Comparison of ENCODE assay signal across 12 cellular contexts in the genomic region with DNA sequence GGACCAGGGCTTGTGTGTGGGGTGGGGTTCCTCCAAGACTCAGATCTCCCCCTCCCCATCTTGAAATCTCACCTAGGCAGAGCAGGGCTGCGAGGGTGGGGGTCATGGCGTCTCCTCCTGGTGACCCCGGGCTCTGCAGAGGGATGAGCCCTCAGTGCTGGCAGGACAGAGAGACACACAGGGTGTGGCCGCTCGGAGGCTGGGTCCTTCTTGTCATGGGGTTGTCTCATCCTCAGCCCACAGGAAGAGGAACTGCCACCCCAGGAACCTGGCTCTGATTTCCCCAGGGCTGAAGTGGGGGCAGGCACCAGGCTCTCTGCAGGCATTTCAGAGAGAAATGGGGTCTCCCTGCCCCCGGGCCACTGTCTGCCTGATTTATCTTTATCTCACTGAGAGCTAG. TPM values are rescaled to one million over a fixed set of nuclear protein-coding genes. Genes with fewer than 3 reads are reported as not detected.
DNase-seq lines count a peak whose midpoint lies in the region; ATAC-seq and TF ChIP-seq lines count a peak whose summit lies in the region.
"Not testable (repeated sequence)": the region's sequence is repeated elsewhere in the genome, so short reads cannot be mapped to it uniquely, and the experiment has no call there.
"Had no signal": no experiment of that assay in that cellular context is flagged by ENCODE, and none has a peak within 500 bp of the region (broad histone marks: within the 10 kb centered on the region; RNA-seq: fewer than 3 reads in every experiment).

A gene (minus strand): TSS at position 145 of the 400 bp plus-strand sequence.

- not testable (repeated sequence) for H3K4me3 Mint-ChIP-seq in activated T-helper 17 cell treated with anti-CD3 and anti-CD28 coated beads, Interleukin-2, amount 50 U/mL, for 72 hours

- H3K4me3 ChIP-seq in BLaER1 treated with 17β-estradiol and CSF1 and Interleukin-3, amounts not matched to agents 10 nM and 100 nM: peak within 1 kb of the TSS in 6 of 10 experiments; percentile 34 to 62 (median 55); a peak in 11 of 20 replicates
- peak within 1 kb of the TSS in 1 of 4 donors; percentile 19 for H3K4me3 ChIP-seq in upper lobe of left lung

- H3K27me3 ChIP-seq in BLaER1 treated with 17β-estradiol and CSF1 and Interleukin-3, amounts not matched to agents 10 nM and 100 nM; upper lobe of left lung: not testable (repeated sequence)

- 51% methylated on average over 6 of the region's 6 CpGs; no CpG with 5 or more reads in 1 of the 2 donors for whole genome bisulfite sequencing in upper lobe of left lung, 2 donors

- intact Hi-C loops in Right ventricle myocardium superior (cut with DNase I); sciatic nerve (cut with DNase I): not testable (repeated sequence)

- H3K27ac Mint-ChIP-seq in activated T-helper 17 cell treated with anti-CD3 and anti-CD28 coated beads, Interleukin-2, amount 50 U/mL, for 72 hours: not testable (repeated sequence)

- not testable (repeated sequence) for H4K20me1 ChIP-seq in BLaER1 treated with 17β-estradiol and CSF1 and Interleukin-3, amounts not matched to agents 10 nM and 100 nM

- H3K27ac ChIP-seq in BLaER1 treated with 17β-estradiol and CSF1 and Interleukin-3, amounts not matched to agents 10 nM and 100 nM: peak within 1 kb of the TSS; percentile 18 to 80 (median 57); a peak in 18 of 22 replicates
- peak within 1 kb of the TSS in 1 of 4 donors; percentile 67 for H3K27ac ChIP-seq in upper lobe of left lung

- peak within 1 kb of the TSS; percentile 66 to 97 (median 90) for H3K4me2 ChIP-seq in BLaER1 treated with 17β-estradiol and CSF1 and Interleukin-3, amounts not matched to agents 10 nM and 100 nM

- H3K4me1 Mint-ChIP-seq in activated T-helper 17 cell treated with anti-CD3 and anti-CD28 coated beads, Interleukin-2, amount 50 U/mL, for 72 hours: not testable (repeated sequence)

- DNase-seq in NOMO-1 treated with DMSO at 0.1 percent for 48 hours (lab: John Stamatoyannopoulos, UW; ENCODE audit: unreplicated experiment) (peak; percentile 41), left lobe of liver (ENCODE audit: low spot score) (peak; percentile 45), mesenteric fat pad (ENCODE audit: low spot score) (peak; percentile 88), sciatic nerve (ENCODE audit: low spot score) (peak; percentile 61), upper lobe of left lung (peak in 1 of 2 donors; percentile 60)
- DNase-seq in Right ventricle myocardium superior: not testable (repeated sequence)

- H3K9me3 ChIP-seq in BLaER1 treated with 17β-estradiol and CSF1 and Interleukin-3, amounts not matched to agents 10 nM and 100 nM (replicated peaks in 1 of 11); upper lobe of left lung: not testable (repeated sequence)

- TF ChIP-seq EP300 in upper lobe of left lung (IDR thresholded peaks at IDR 0.05): not testable (repeated sequence)

- ATAC-seq in activated T-helper 17 cell treated with anti-CD3 and anti-CD28 coated beads, Interleukin-2, amount 50 U/mL, for 72 hours (replicated peaks): peak; percentile 29
- ATAC-seq in Right ventricle myocardium superior (ENCODE audit: poor library complexity) (peak; percentile 69), left lobe of liver (peak; percentile 59), upper lobe of left lung (ENCODE audit: low FRiP score in 2 of 2) (peak; percentile 52 to 86)
- ATAC-seq in sciatic nerve: not testable (repeated sequence)

- H3K9ac ChIP-seq in BLaER1 treated with 17β-estradiol and CSF1 and Interleukin-3, amounts not matched to agents 10 nM and 100 nM: peak within 1 kb of the TSS in 8 of 11 experiments; percentile 0 to 76 (median 58); a peak in 11 of 22 replicates

- H3K36me3 ChIP-seq in BLaER1 treated with 17β-estradiol and CSF1 and Interleukin-3, amounts not matched to agents 10 nM and 100 nM: peaks cover 0 to 21% (median 0%) of the 10 kb centered on the region in 11 experiments; a peak in 6 of 22 replicates
- H3K36me3 ChIP-seq in upper lobe of left lung: not testable (repeated sequence)

- TF ChIP-seq CTCF in upper lobe of left lung (IDR thresholded peaks at IDR 0.05): not testable (repeated sequence)

- H3K9me3 Mint-ChIP-seq in activated T-helper 17 cell treated with anti-CD3 and anti-CD28 coated beads, Interleukin-2, amount 50 U/mL, for 72 hours: not testable (repeated sequence)

- not testable (repeated sequence) for TF ChIP-seq POLR2A in upper lobe of left lung (IDR thresholded peaks at IDR 0.05)

- peaks cover 40 to 94% (median 72%) of the 10 kb centered on the region in 10 experiments for H3K4me1 ChIP-seq in BLaER1 treated with 17β-estradiol and CSF1 and Interleukin-3, amounts not matched to agents 10 nM and 100 nM
- H3K4me1 ChIP-seq in upper lobe of left lung: not testable (repeated sequence)

- H3K36me3 Mint-ChIP-seq in activated T-helper 17 cell treated with anti-CD3 and anti-CD28 coated beads, Interleukin-2, amount 50 U/mL, for 72 hours (ENCODE audit: low read depth): not testable (repeated sequence)

- H3K27me3 Mint-ChIP-seq in activated T-helper 17 cell treated with anti-CD3 and anti-CD28 coated beads, Interleukin-2, amount 50 U/mL, for 72 hours: not testable (repeated sequence)

RNA-seq across cellular contexts. Expression of the gene that starts here (rescaled TPM):
- total RNA-seq in activated T-helper 17 cell treated with anti-CD3 and anti-CD28 coated beads, Interleukin-2, amount 50 U/mL, for 72 hours: under 1 TPM; 0.19 to 0.39 TPM
- total RNA-seq in Right ventricle myocardium superior (1.8 TPM), left lobe of liver (0.75 TPM), mesenteric fat pad (26.5 TPM), sciatic nerve (11.4 TPM), upper lobe of left lung (10 to 100 TPM in 3 of 6 donors, 1 to 10 TPM in 3; 4.0 to 38.3 (median 15.2) TPM)
- total RNA-seq: A172, GM23248, H7, SJCRH30 had no signal

Comparison
In these comparisons a context has a peak if more than half of its experiments do, and no peak if none do; other contexts are left out.
1. Peak in ATAC-seq in activated T-helper 17 cell treated with anti-CD3 and anti-CD28 coated beads, Interleukin-2, amount 50 U/mL, for 72 hours; RNA of the gene not detected or under 1 TPM.
2. Peak in DNase-seq and ATAC-seq in left lobe of liver; RNA of the gene not detected or under 1 TPM.